Comparison of ENCODE assay signal across 9 cellular contexts in genomic region chr9:131661954-131662621, GRCh38.
A peak's percentile ranks its signal among the peaks of the same experiment; 100 is the strongest.
DNase-seq lines count a peak whose midpoint lies in the region; ATAC-seq and TF ChIP-seq lines count a peak whose summit lies in the region.
"Had no signal": no experiment of that assay in that cellular context is flagged by ENCODE, and none has a peak within 500 bp of the region (broad histone marks: within the 10 kb centered on the region; RNA-seq: fewer than 3 reads in every experiment).

No MANE protein-coding gene starts in this region.

- peak; percentile 84 to 86 (median 84) for ATAC-seq in T-cell (replicated peaks in 1 of 4)
- peak; percentile 84 for ATAC-seq in activated T-helper 17 cell treated with anti-CD3 and anti-CD28 coated beads, Interleukin-2, amount 50 U/mL, for 72 hours (replicated peaks)
- peak; percentile 84 for ATAC-seq in naive thymus-derived CD4-positive, alpha-beta T cell
- ATAC-seq in HG03521 (IDR thresholded peaks at IDR 0.05; ENCODE audit: unreplicated experiment) = no peak

- no peaks in the 10 kb centered on the region for H3K27me3 Mint-ChIP-seq in T-cell
- no peaks in the 10 kb centered on the region for H3K27me3 Mint-ChIP-seq in activated T-helper 17 cell treated with anti-CD3 and anti-CD28 coated beads, Interleukin-2, amount 50 U/mL, for 72 hours
- H3K27me3 Mint-ChIP-seq in naive thymus-derived CD4-positive, alpha-beta T cell = no peaks in the 10 kb centered on the region

- WGBS in esophagus squamous epithelium, 2 donors = 72 to 75% methylated on average over 9 of the region's 9 CpGs

- peak overlapping the region; percentile 52 to 76 for H3K27ac Mint-ChIP-seq in T-cell
- peak overlapping the region; percentile 70 for H3K27ac Mint-ChIP-seq in activated T-helper 17 cell treated with anti-CD3 and anti-CD28 coated beads, Interleukin-2, amount 50 U/mL, for 72 hours
- H3K27ac Mint-ChIP-seq in naive thymus-derived CD4-positive, alpha-beta T cell = peak overlapping the region; percentile 29 to 79 (median 63)

- peaks cover 17 to 38% of the 10 kb centered on the region in 2 donors for H3K4me1 ChIP-seq in naive thymus-derived CD4-positive, alpha-beta T cell (ENCODE audit: control insufficient read depth in 2 of 2, insufficient read depth in 2 of 2, low read length in 2 of 2)
- peaks cover 11 to 52% (median 23%) of the 10 kb centered on the region in 3 donors for H3K4me1 ChIP-seq in esophagus squamous epithelium

- intact Hi-C loops in naive thymus-derived CD4-positive, alpha-beta T cell (cut with micrococcal nuclease) = loop anchor here in 1 of 2 donors (2.0 to 10.0 kb wide), 2 partner anchors 15 to 267 kb away; partner anchors contain the start of gene PRRC2B
- intact Hi-C loops in esophagus squamous epithelium (cut with DNase I) = no loop called here

- peaks cover 18% of the 10 kb centered on the region for H3K36me3 Mint-ChIP-seq in T-cell
- H3K36me3 Mint-ChIP-seq in activated T-helper 17 cell treated with anti-CD3 and anti-CD28 coated beads, Interleukin-2, amount 50 U/mL, for 72 hours (ENCODE audit: low read depth) = peaks cover 86% of the 10 kb centered on the region
- peaks cover 0 to 24% (median 0%) of the 10 kb centered on the region in 5 donors for H3K36me3 Mint-ChIP-seq in naive thymus-derived CD4-positive, alpha-beta T cell

- peak overlapping the region in 2 of 3 donors; percentile 4 to 43 for H3K4me3 Mint-ChIP-seq in T-cell
- H3K4me3 Mint-ChIP-seq in activated T-helper 17 cell treated with anti-CD3 and anti-CD28 coated beads, Interleukin-2, amount 50 U/mL, for 72 hours = peak overlapping the region; percentile 83
- peak overlapping the region in 4 of 10 donors; percentile 15 to 61 (median 27) for H3K4me3 Mint-ChIP-seq in naive thymus-derived CD4-positive, alpha-beta T cell

- CTCF ChIA-PET in T-cell (lab: Charles Lee) = interaction anchor here in 1 of 2 donors (1.0 kb wide), 1 partner anchor 16 kb away, joined by 3 read pairs; no protein-coding TSS in a partner anchor
- CTCF ChIA-PET in naive thymus-derived CD4-positive, alpha-beta T cell (lab: Charles Lee) = interaction anchor here (0.5 kb wide), 1 partner anchor 159 kb away, joined by 3 read pairs; no protein-coding TSS in a partner anchor

- H3K36me3 ChIP-seq in naive thymus-derived CD4-positive, alpha-beta T cell (ENCODE audit: control insufficient read depth in 2 of 3, insufficient read depth in 3 of 3, low read length in 3 of 3) = no peaks in the 10 kb centered on the region
- no peaks in the 10 kb centered on the region for H3K36me3 ChIP-seq in esophagus squamous epithelium
- H3K36me3 ChIP-seq: suprapubic skin had no signal

- no peak overlapping the region for H3K4me3 ChIP-seq in naive thymus-derived CD4-positive, alpha-beta T cell (ENCODE audit: low read length)
- H3K4me3 ChIP-seq in esophagus squamous epithelium = no peak overlapping the region
- H3K4me3 ChIP-seq: suprapubic skin had no signal

- POLR2A ChIA-PET in T-cell (lab: Charles Lee) = interaction anchor here in 1 of 2 donors (0.6 to 0.7 kb wide), 2 partner anchors 40 to 258 kb away, joined by 3 to 4 read pairs; no protein-coding TSS in a partner anchor
- POLR2A ChIA-PET in naive thymus-derived CD4-positive, alpha-beta T cell (lab: Charles Lee) = interaction anchor here (1.3 to 1.4 kb wide), 2 partner anchors 48 to 81 kb away, joined by 3 to 4 read pairs; no protein-coding TSS in a partner anchor

- no peaks in the 10 kb centered on the region for H3K27me3 ChIP-seq in naive thymus-derived CD4-positive, alpha-beta T cell (ENCODE audit: control insufficient read depth in 2 of 2, insufficient read depth in 2 of 2, low read length in 2 of 2)
- no peaks in the 10 kb centered on the region for H3K27me3 ChIP-seq in esophagus squamous epithelium
- H3K27me3 ChIP-seq: suprapubic skin had no signal

- H3K9me3 ChIP-seq in naive thymus-derived CD4-positive, alpha-beta T cell (ENCODE audit: control insufficient read depth in 2 of 3, low read length in 3 of 3) = no peaks in the 10 kb centered on the region
- no peaks in the 10 kb centered on the region for H3K9me3 ChIP-seq in esophagus squamous epithelium
- H3K9me3 ChIP-seq: suprapubic skin had no signal

- no peak for TF ChIP-seq CTCF in esophagus squamous epithelium (IDR thresholded peaks at IDR 0.05)

- peaks cover 72 to 88% (median 86%) of the 10 kb centered on the region in 3 donors for H3K4me1 Mint-ChIP-seq in T-cell
- peaks cover 61% of the 10 kb centered on the region for H3K4me1 Mint-ChIP-seq in activated T-helper 17 cell treated with anti-CD3 and anti-CD28 coated beads, Interleukin-2, amount 50 U/mL, for 72 hours
- H3K4me1 Mint-ChIP-seq in naive thymus-derived CD4-positive, alpha-beta T cell = peaks cover 44 to 92% (median 75%) of the 10 kb centered on the region in 7 donors

- no peaks in the 10 kb centered on the region for H3K9me3 Mint-ChIP-seq in T-cell
- H3K9me3 Mint-ChIP-seq in activated T-helper 17 cell treated with anti-CD3 and anti-CD28 coated beads, Interleukin-2, amount 50 U/mL, for 72 hours = no peaks in the 10 kb centered on the region
- H3K9me3 Mint-ChIP-seq in naive thymus-derived CD4-positive, alpha-beta T cell = no peaks in the 10 kb centered on the region

- DNase-seq in T-cell (peak in 33 of 34 experiments; percentile 35 to 76 (median 63)), occipital lobe (lab: John Stamatoyannopoulos, UW) (no peak), epidermal melanocyte (ENCODE audit: insufficient read length, low spot score) (no peak), esophagus squamous epithelium (lab: John Stamatoyannopoulos, UW) (no peak)
- peak in 5 of 9 donors; percentile 29 to 64 (median 38) for DNase-seq in naive thymus-derived CD4-positive, alpha-beta T cell
- DNase-seq: hippocampal formation had no signal

- no peak overlapping the region for H3K27ac ChIP-seq in naive thymus-derived CD4-positive, alpha-beta T cell (ENCODE audit: low read depth, low read length)
- peak overlapping the region in 1 of 4 donors; percentile 6 for H3K27ac ChIP-seq in esophagus squamous epithelium
- H3K27ac ChIP-seq: suprapubic skin had no signal

- TF ChIP-seq POLR2A in esophagus squamous epithelium (IDR thresholded peaks at IDR 0.05) = no peak

Comparison
In these comparisons a context has a peak if more than half of its experiments do, and no peak if none do; other contexts are left out.
1. DNase-seq: peak in T-cell (33 of 34) and naive thymus-derived CD4-positive, alpha-beta T cell (5 of 9); none in occipital lobe (single experiment), epidermal melanocyte (single experiment) and esophagus squamous epithelium (single experiment).
2. Peak in every context shown above with its lines, with median percentiles within 50 percentile points of each other: H3K27ac Mint-ChIP-seq.